ENCODE assay signal across 8 cellular contexts in genomic region chr1:2205191-2205952, GRCh38. TPM values are rescaled to one million over a fixed set of nuclear protein-coding genes. Genes with fewer than 3 reads are reported as not detected.
DNase-seq lines count a peak whose midpoint lies in the region; ATAC-seq and TF ChIP-seq lines count a peak whose summit lies in the region.

No MANE protein-coding gene starts in this region.

- no peak overlapping the region for H3K27ac Mint-ChIP-seq in Calu3 (ENCODE audit: unreplicated experiment)

- CTCF ChIA-PET in Calu3 (lab: Charles Lee) = no interaction called here

- H3K4me1 ChIP-seq in right atrium auricular region = peaks cover 0 to 75% of the 10 kb centered on the region in 2 donors

- no peaks in the 10 kb centered on the region for H3K9me3 Mint-ChIP-seq in Calu3 (ENCODE audit: low read depth, unreplicated experiment)

- H3K4me3 ChIP-seq in Jurkat, Clone E6-1 (ENCODE audit: low read length) = peak overlapping the region; percentile 46
- H3K4me3 ChIP-seq in right atrium auricular region = peak overlapping the region; percentile 40 to 61

- intact Hi-C loops in Calu3 (cut with micrococcal nuclease; ENCODE audit: unreplicated experiment) = no loop called here

- BruUV-seq in Calu3 (replicated peaks; lab: Mats Ljungman, UMichigan) = no TSS peak

- H3K36me3 ChIP-seq in right atrium auricular region = no peaks in the 10 kb centered on the region

- DNase-seq in Calu3 = peak; percentile 88
- DNase-seq in Jurkat, Clone E6-1 (ENCODE audit: low read depth, low spot score) = peak; percentile 78
- DNase-seq in SW480 (ENCODE audit: low spot score) = peak; percentile 85
- DNase-seq in amniotic epithelial cell (ENCODE audit: low read depth) = peak; percentile 88
- peak; percentile 97 for DNase-seq in right atrium auricular region (ENCODE audit: low spot score)
- DNase-seq in pulmonary artery endothelial cell (ENCODE audit: low read depth, low spot score) = peak; percentile 81
- DNase-seq in GM10266 (ENCODE audit: extremely low spot score) = no peak

- peak overlapping the region; percentile 88 to 95 for H3K27ac ChIP-seq in right atrium auricular region

- no peaks in the 10 kb centered on the region for H3K9me3 ChIP-seq in right atrium auricular region

- no peaks in the 10 kb centered on the region for H3K27me3 Mint-ChIP-seq in Calu3 (ENCODE audit: unreplicated experiment)

- H3K4me3 Mint-ChIP-seq in Calu3 (ENCODE audit: low read depth, unreplicated experiment) = peak overlapping the region; percentile 34

- ATAC-seq in GM21515 (IDR thresholded peaks at IDR 0.05; ENCODE audit: unreplicated experiment) = peak; percentile 55

- no peaks in the 10 kb centered on the region for H3K27me3 ChIP-seq in right atrium auricular region

- H3K4me1 Mint-ChIP-seq in Calu3 (ENCODE audit: low read depth, unreplicated experiment) = peaks cover 19% of the 10 kb centered on the region

- H3K36me3 Mint-ChIP-seq in Calu3 (ENCODE audit: insufficient read depth, unreplicated experiment) = peaks cover 18% of the 10 kb centered on the region

- TF ChIP-seq CTCF in Calu3 (IDR thresholded peaks at IDR 0.05; ENCODE audit: unreplicated experiment) = no peak
- peak in 1 of 2 donors; percentile 27 for TF ChIP-seq CTCF in right atrium auricular region (IDR thresholded peaks at IDR 0.05)
- TF ChIP-seq CTCF in GM10266 (IDR thresholded peaks at IDR 0.05; ENCODE audit: control insufficient read depth, insufficient read depth, low read depth, missing control alignments) = no peak

RNA-seq across cellular contexts. Expression of gene FAAP20, which starts 10.8 kb away (rescaled TPM):
- 36.3 and 42.9 TPM in 2 replicates for total RNA-seq in Calu3 (2022)
- polyA plus RNA-seq in Jurkat, Clone E6-1 (2012; ENCODE audit: insufficient read depth, insufficient read length) = 56.3 TPM
- total RNA-seq in right atrium auricular region = 10 to 100 TPM; 18.5 to 24.3 TPM
- 19.8 and 25.1 TPM in 2 replicates for total RNA-seq in pulmonary artery endothelial cell

RNA-seq across cellular contexts. Expression of gene SKI, which starts 22.7 kb away (rescaled TPM):
- 32.8 and 33.8 TPM in 2 replicates for total RNA-seq in Calu3 (2022)
- polyA plus RNA-seq in Jurkat, Clone E6-1 (2012; ENCODE audit: insufficient read depth, insufficient read length) = 4.5 TPM
- 10 to 100 TPM; 36.7 to 57.2 TPM for total RNA-seq in right atrium auricular region
- 18.7 and 20.8 TPM in 2 replicates for total RNA-seq in pulmonary artery endothelial cell
